ENCODE assay signal across 22 cellular contexts in the genomic region with DNA sequence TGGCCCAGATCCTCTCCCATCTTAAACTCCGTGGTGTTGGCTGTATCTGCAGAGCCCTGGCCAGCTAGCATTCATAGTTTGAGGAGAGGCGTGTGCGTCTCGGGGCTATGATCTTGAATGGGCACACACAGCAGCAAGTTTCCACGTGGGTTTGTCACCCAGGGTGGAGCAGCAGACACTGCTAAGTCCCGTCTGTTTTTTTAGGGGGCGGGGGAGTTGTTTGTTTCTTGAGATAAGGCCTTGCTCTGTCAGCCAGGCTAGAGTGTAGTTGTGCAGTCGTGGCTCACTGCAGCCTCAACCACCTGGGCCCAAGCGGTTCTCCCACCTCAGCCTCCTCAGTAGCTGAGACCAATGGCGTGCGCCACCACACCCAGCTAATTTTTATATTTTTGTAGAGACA. TPM values are rescaled to one million over a fixed set of nuclear protein-coding genes. Genes with fewer than 3 reads are reported as not detected.
A peak's percentile ranks its signal among the peaks of the same experiment; 100 is the strongest.
DNase-seq lines count a peak whose midpoint lies in the region; ATAC-seq, FAIRE-seq and TF ChIP-seq lines count a peak whose summit lies in the region.
"Had no signal": no experiment of that assay in that cellular context is flagged by ENCODE, and none has a peak within 500 bp of the region (broad histone marks: within the 10 kb centered on the region; RNA-seq: fewer than 3 reads in every experiment).

No MANE protein-coding gene starts in this region.

- no peaks in the 10 kb centered on the region for H4K20me1 ChIP-seq in Loucy (ENCODE audit: insufficient read depth, low read length, poor library complexity, severe bottlenecking)
- H4K20me1 ChIP-seq in K562 (replicated peaks; ENCODE audit: control insufficient read depth, insufficient read depth, low read length): no peaks in the 10 kb centered on the region

- H3K4me3 ChIP-seq in HEK293 (ENCODE audit: low read depth, low read length) (no peak overlapping the region), Loucy (ENCODE audit: low read length, poor library complexity, severe bottlenecking) (no peak overlapping the region), K562 (no peak overlapping the region), ascending aorta (no peak overlapping the region)
- H3K4me3 ChIP-seq: SK-N-MC had no signal

- H3K4me1 Mint-ChIP-seq in progenitor cell of endocrine pancreas (ENCODE audit: low read depth): peaks cover 4% of the 10 kb centered on the region

- in situ Hi-C loops in K562 (cut with MboI): no loop called here

- H3K79me2 ChIP-seq in Loucy (ENCODE audit: insufficient read depth, low read length) (no peaks in the 10 kb centered on the region; the same call in 1 of the 2 replicates), K562 (ENCODE audit: control insufficient read depth, insufficient read depth, low read length) (no peaks in the 10 kb centered on the region)

- H3K4me3 Mint-ChIP-seq in progenitor cell of endocrine pancreas (ENCODE audit: low read depth): no peak overlapping the region
- H3K4me3 Mint-ChIP-seq: CD4-positive, alpha-beta memory T cell had no signal

- H3K9me3 ChIP-seq in HEK293 (ENCODE audit: control insufficient read depth, insufficient read depth, low read depth, low read length): no peaks in the 10 kb centered on the region
- H3K9me3 ChIP-seq in Loucy (ENCODE audit: insufficient read depth, low read depth, low read length): no peaks in the 10 kb centered on the region
- H3K9me3 ChIP-seq in K562 (replicated peaks; ENCODE audit: control insufficient read depth, insufficient read depth, low read depth, low read length): no peaks in the 10 kb centered on the region
- H3K9me3 ChIP-seq in ascending aorta: no peaks in the 10 kb centered on the region

- no peak for TF ChIP-seq RAD21 in K562 (CRISPR knock-in tag; conservative IDR thresholded peaks at IDR 0.05 in 1 of 2, IDR thresholded peaks at IDR 0.05 in 1 of 2)

- no peaks in the 10 kb centered on the region for H3K9me2 ChIP-seq in Loucy (replicated peaks; ENCODE audit: low read depth, low read length)

- CTCF ChIA-PET in HEK293 (lab: Yijun Ruan, JAX) (interaction anchor here (0.5 kb wide), 1 partner anchor 1495 kb away, joined by 3 read pairs; no protein-coding TSS in a partner anchor), K562 (lab: Yijun Ruan, JAX; ENCODE audit: low intra/inter-chr PET ratio) (no interaction called here)

- FAIRE-seq in K562 (lab: Jason Lieb, UNC): peak; percentile 62
- FAIRE-seq: G401.6, H1, HepG2 had no signal

- POLR2A ChIA-PET in HEK293 (lab: Yijun Ruan, JAX): no interaction called here
- POLR2A ChIA-PET in K562 (lab: Yijun Ruan, JAX): interaction anchor here (0.8 kb wide), 1 partner anchor 10 kb away, joined by 3 read pairs; no protein-coding TSS in a partner anchor

- H3K27ac ChIP-seq in HEK293 (ENCODE audit: extremely low read depth, low read depth, low read length) (no peak overlapping the region), K562 (ENCODE audit: extremely low read depth, low read depth, low read length) (no peak overlapping the region), ascending aorta (no peak overlapping the region)
- H3K27ac ChIP-seq: SK-N-MC had no signal

- peak; percentile 81 for ATAC-seq in K562
- ATAC-seq: HCT116 had no signal

- H3F3A ChIP-seq in Loucy (ENCODE audit: low read depth): peaks cover 3% of the 10 kb centered on the region; the same call in 1 of the 2 replicates

- H3K9ac ChIP-seq in Loucy (ENCODE audit: low read depth, low read length, poor library complexity, severe bottlenecking) (peak overlapping the region; percentile 47), K562 (ENCODE audit: insufficient read depth in 1 of 2, low read depth in 2 of 2, low read length in 2 of 2) (peak overlapping the region in 1 of 2 experiments; percentile 36; a peak in 1 of 4 replicates)

- TF ChIP-seq EP300 in K562 (IDR thresholded peaks at IDR 0.05; ENCODE audit: low read length): no peak

- H2AFZ ChIP-seq in Loucy (ENCODE audit: low read length) (no peak overlapping the region), K562 (ENCODE audit: low read depth, low read length) (peak overlapping the region; percentile 53)

- no peak overlapping the region for H3K4me2 ChIP-seq in Loucy (ENCODE audit: low read depth, low read length, poor library complexity, severe bottlenecking)
- no peak overlapping the region; the same call in 1 of the 2 replicates for H3K4me2 ChIP-seq in K562 (ENCODE audit: insufficient read depth, low read length)

- DNase-seq in K562 (ENCODE audit: extremely low read depth in 1 of 4, low spot score in 3 of 4) (peak; percentile 56 to 66 (median 62)), progenitor cell of endocrine pancreas (ENCODE audit: low spot score, unreplicated experiment) (no peak), NCI-H446 (lab: John Stamatoyannopoulos, UW) (no peak), ascending aorta (ENCODE audit: low spot score in 2 of 2) (no peak), NCI-H1417 (lab: John Stamatoyannopoulos, UW) (no peak)
- DNase-seq: C1 segment of cervical spinal cord; CD4-positive, alpha-beta memory T cell; COR-L47; Kasumi-1; MV-4-11; NCI-H1105; NCI-H2029; NCI-H526 treated with DMSO at 0.1 percent for 48 hours; SHP77 treated with DMSO at 0.1 percent for 48 hours had no signal

- no peaks in the 10 kb centered on the region for H3K9me3 Mint-ChIP-seq in progenitor cell of endocrine pancreas (ENCODE audit: low read depth)
- H3K9me3 Mint-ChIP-seq: CD4-positive, alpha-beta memory T cell had no signal

- H3K9me1 ChIP-seq in K562 (ENCODE audit: control insufficient read depth, insufficient read depth, low read length): no peaks in the 10 kb centered on the region

- TF ChIP-seq CTCF in HEK293 (tag by site-specific recombination; IDR thresholded peaks at IDR 0.05) (no peak), Loucy (conservative IDR thresholded peaks at IDR 0.05; ENCODE audit: low read length) (no peak), K562 (IDR thresholded peaks at IDR 0.05 in 2 of 3, conservative IDR thresholded peaks at IDR 0.05 in 1 of 3; ENCODE audit: insufficient read depth in 2 of 3, low read depth in 1 of 3, low read length in 3 of 3) (no peak), progenitor cell of endocrine pancreas (IDR thresholded peaks at IDR 0.05; ENCODE audit: unreplicated experiment) (no peak), ascending aorta (IDR thresholded peaks at IDR 0.05) (no peak)

- TF ChIP-seq POLR2A in K562 (conservative IDR thresholded peaks at IDR 0.05): no peak

- H3K36me3 Mint-ChIP-seq in progenitor cell of endocrine pancreas (ENCODE audit: insufficient read depth): peaks cover 7% of the 10 kb centered on the region
- H3K36me3 Mint-ChIP-seq: CD4-positive, alpha-beta memory T cell had no signal

- no TSS peak for BruUV-seq in K562 (replicated peaks; lab: Mats Ljungman, UMichigan)

- H3K27me3 Mint-ChIP-seq in progenitor cell of endocrine pancreas: no peaks in the 10 kb centered on the region
- H3K27me3 Mint-ChIP-seq: CD4-positive, alpha-beta memory T cell had no signal

- intact Hi-C loops in K562 (cut with micrococcal nuclease) (no loop called here), ascending aorta (cut with DNase I) (no loop called here)

- no peaks in the 10 kb centered on the region for H3K27me3 ChIP-seq in Loucy (ENCODE audit: insufficient read depth, low read length, poor library complexity, severe bottlenecking)
- no peaks in the 10 kb centered on the region for H3K27me3 ChIP-seq in K562 (ENCODE audit: control insufficient read depth in 2 of 2, insufficient read depth in 2 of 2, low read length in 2 of 2)
- H3K27me3 ChIP-seq in ascending aorta: no peaks in the 10 kb centered on the region

- H3K36me3 ChIP-seq in HEK293 (ENCODE audit: control insufficient read depth in 2 of 2, insufficient read depth in 1 of 2, low read length in 2 of 2): peaks cover 0 to 22% of the 10 kb centered on the region in 2 experiments; a peak in 1 of 3 replicates
- 0 out of 2 replicates have a peak, but pooled peaks cover 2% of the 10 kb centered on the region for H3K36me3 ChIP-seq in Loucy (ENCODE audit: insufficient read depth, low read length)
- H3K36me3 ChIP-seq in K562 (ENCODE audit: control insufficient read depth, insufficient read depth, low read length): no peaks in the 10 kb centered on the region
- peaks cover 9 to 34% of the 10 kb centered on the region in 2 donors for H3K36me3 ChIP-seq in ascending aorta

- no peaks in the 10 kb centered on the region for H3K4me1 ChIP-seq in HEK293 (ENCODE audit: control insufficient read depth, insufficient read depth, low read length)
- peaks cover 31% of the 10 kb centered on the region for H3K4me1 ChIP-seq in Loucy (ENCODE audit: insufficient read depth, low read length, poor library complexity, severe bottlenecking)
- peaks cover 8 to 28% of the 10 kb centered on the region in 2 experiments; a peak in 4 of 5 replicates for H3K4me1 ChIP-seq in K562 (replicated peaks in 1 of 2; ENCODE audit: control insufficient read depth in 2 of 2, insufficient read depth in 2 of 2, low read length in 2 of 2)
- no peaks in the 10 kb centered on the region for H3K4me1 ChIP-seq in ascending aorta

- peak overlapping the region; percentile 37 for H3K27ac Mint-ChIP-seq in progenitor cell of endocrine pancreas
- H3K27ac Mint-ChIP-seq: CD4-positive, alpha-beta memory T cell had no signal

- WGBS in K562 (ENCODE audit: insufficient coverage, low coverage, missing lambda C conversion rate): 22% methylated on average over 10 of the region's 11 CpGs

RNA-seq across cellular contexts. Expression of a gene that starts 20.1 kb away (rescaled TPM):
- total RNA-seq in K562 (2011; cell fraction: chromatin; rRNA removed; ENCODE audit: low replicate concordance): 2.3 and 5.1 TPM in 2 replicates
- total RNA-seq in K562 (2011; cell fraction: nucleolus; rRNA removed): 2.6 and 3.8 TPM in 2 replicates
- 1.9 and 2.6 TPM in 2 replicates for total RNA-seq in K562 (2011; cell fraction: nucleoplasm; rRNA removed)
- total RNA-seq in K562 (2014; rRNA removed) (0.04 and 0.05 TPM in 2 replicates), K562 (2014; rRNA removed; fragmentation: Illumina TruSeq; extraction: Trizol) (0.06 and 0.55 TPM in 2 replicates), K562 (2015; rRNA removed; fragmentation: Illumina TruSeq; extraction: Trizol) (0.14 and 0.45 TPM in 2 replicates), K562 (2021) (1.0 and 1.7 TPM in 2 replicates), progenitor cell of endocrine pancreas (2.4 and 3.5 TPM in 2 replicates), ascending aorta (not detected)
- polyA plus RNA-seq in K562 (2011; rRNA removed) (0.31 and 0.50 TPM in 2 replicates), K562 (2014; fragmentation: Illumina TruSeq; extraction: Trizol) (0.04 and 0.14 TPM in 2 replicates), K562 (2014; fragmentation: Nextera tagmentation; extraction: Ambion mirVana) (not detected), K562 (2014; rRNA removed) (0.18 and 0.23 TPM in 2 replicates)
- 0.22 and 0.66 TPM in 2 replicates for polyA plus RNA-seq in K562 (2011; cell fraction: cytosol; rRNA removed)
- 3.7 and 7.3 TPM in 2 replicates for polyA plus RNA-seq in K562 (2011; cell fraction: nucleus; rRNA removed)
- 0.14 and 0.36 TPM in 2 replicates for polyA plus RNA-seq in K562 (2012)
- 0.11 and 0.12 TPM in 2 replicates for polyA minus RNA-seq in K562 (2011; rRNA and poly(A)+ RNA removed)
- not detected in 2 replicates for polyA minus RNA-seq in K562 (2011; cell fraction: cytosol; rRNA and poly(A)+ RNA removed)
- 0.56 and 0.94 TPM in 2 replicates for polyA minus RNA-seq in K562 (2011; cell fraction: nucleus; rRNA and poly(A)+ RNA removed)
- total RNA-seq: HT-29 had no signal
- polyA plus RNA-seq: CD4-positive, alpha-beta memory T cell had no signal

RNA-seq across cellular contexts. Expression of a gene that starts 41.4 kb away (rescaled TPM):
- 154 and 390 TPM in 2 replicates for total RNA-seq in K562 (2011; cell fraction: chromatin; rRNA removed; ENCODE audit: low replicate concordance)
- 257 and 271 TPM in 2 replicates for total RNA-seq in K562 (2011; cell fraction: nucleolus; rRNA removed)
- 138 and 156 TPM in 2 replicates for total RNA-seq in K562 (2011; cell fraction: nucleoplasm; rRNA removed)
- total RNA-seq in K562 (2014; rRNA removed): 48.1 and 61.0 TPM in 2 replicates
- 11.6 and 12.2 TPM in 2 replicates for total RNA-seq in K562 (2014; rRNA removed; fragmentation: Illumina TruSeq; extraction: Trizol)
- 32.3 and 33.4 TPM in 2 replicates for total RNA-seq in K562 (2015; rRNA removed; fragmentation: Illumina TruSeq; extraction: Trizol)
- total RNA-seq in K562 (2021): 107 and 118 TPM in 2 replicates
- polyA plus RNA-seq in K562 (2011; rRNA removed): 47.7 and 58.6 TPM in 2 replicates
- 31.6 and 47.1 TPM in 2 replicates for polyA plus RNA-seq in K562 (2011; cell fraction: cytosol; rRNA removed)
- polyA plus RNA-seq in K562 (2011; cell fraction: nucleus; rRNA removed): 383 and 622 TPM in 2 replicates
- polyA plus RNA-seq in K562 (2012): 74.0 and 91.7 TPM in 2 replicates
- 29.5 and 45.4 TPM in 2 replicates for polyA plus RNA-seq in K562 (2014; fragmentation: Illumina TruSeq; extraction: Trizol)
- under 1 TPM; 0.13 to 0.14 TPM for polyA plus RNA-seq in K562 (2014; fragmentation: Nextera tagmentation; extraction: Ambion mirVana)
- polyA plus RNA-seq in K562 (2014; rRNA removed): 90.0 and 103 TPM in 2 replicates
- 13.9 and 22.6 TPM in 2 replicates for polyA minus RNA-seq in K562 (2011; rRNA and poly(A)+ RNA removed)
- polyA minus RNA-seq in K562 (2011; cell fraction: cytosol; rRNA and poly(A)+ RNA removed): 69.0 and 80.6 TPM in 2 replicates
- 102 and 104 TPM in 2 replicates for polyA minus RNA-seq in K562 (2011; cell fraction: nucleus; rRNA and poly(A)+ RNA removed)
- total RNA-seq in progenitor cell of endocrine pancreas: 227 and 238 TPM in 2 replicates
- 118 TPM for total RNA-seq in ascending aorta

Comparison
In these comparisons a context has a peak if more than half of its experiments do, and no peak if none do; other contexts are left out.
1. DNase-seq: peak in K562 (4 of 4); none in progenitor cell of endocrine pancreas (single experiment), NCI-H446 (0 of 2), ascending aorta (0 of 2) and NCI-H1417 (0 of 3).